9 cellular contexts compared by ENCODE assay signal in genomic region chr15:63436872-63437375, GRCh38. TPM values are rescaled to one million over a fixed set of nuclear protein-coding genes. Genes with fewer than 3 reads are reported as not detected.
A peak's percentile ranks its signal among the peaks of the same experiment; 100 is the strongest.
DNase-seq lines count a peak whose midpoint lies in the region; ATAC-seq and TF ChIP-seq lines count a peak whose summit lies in the region.
"Had no signal": no experiment of that assay in that cellular context is flagged by ENCODE, and none has a peak within 500 bp of the region (broad histone marks: within the 10 kb centered on the region; RNA-seq: fewer than 3 reads in every experiment).

No MANE protein-coding gene starts in this region.

- H3K9ac ChIP-seq in mesendoderm (ENCODE audit: low read length), result peak overlapping the region; percentile 6

- H2AK5ac ChIP-seq in mesendoderm (ENCODE audit: low read length), result peak overlapping the region; percentile 25

- peak overlapping the region; percentile 53 for H3K18ac ChIP-seq in mesendoderm (ENCODE audit: low read length)

- ATAC-seq in GM21390 (IDR thresholded peaks at IDR 0.05; ENCODE audit: unreplicated experiment) (no peak), HG03460 (IDR thresholded peaks at IDR 0.05; ENCODE audit: unreplicated experiment) (no peak)

- peak overlapping the region; percentile 88 for H3K4ac ChIP-seq in mesendoderm (ENCODE audit: low read depth, low read length)

- no peaks in the 10 kb centered on the region for H3K36me3 Mint-ChIP-seq in activated CD4-positive, alpha-beta memory T cell treated with anti-CD3 and anti-CD28 coated beads for 36 hours

- H3K4me3 Mint-ChIP-seq in activated CD4-positive, alpha-beta memory T cell treated with anti-CD3 and anti-CD28 coated beads for 36 hours, result no peak overlapping the region

- no peaks in the 10 kb centered on the region for H3K79me2 ChIP-seq in mesendoderm (ENCODE audit: control insufficient read depth, insufficient read depth, low read length)

- peak overlapping the region; percentile 79 for H3K56ac ChIP-seq in mesendoderm (ENCODE audit: low read length)

- H3K4me3 ChIP-seq in dorsolateral prefrontal cortex, result no peak overlapping the region
- no peak overlapping the region for H3K4me3 ChIP-seq in mesendoderm (ENCODE audit: low read length)
- H3K4me3 ChIP-seq: ascending aorta had no signal

- peak overlapping the region; percentile 49 for H3K27ac Mint-ChIP-seq in activated CD4-positive, alpha-beta memory T cell treated with anti-CD3 and anti-CD28 coated beads for 36 hours

- intact Hi-C loops in activated CD4-positive, alpha-beta memory T cell treated with anti-CD3 and anti-CD28 coated beads for 36 hours (cut with micrococcal nuclease), result no loop called here
- intact Hi-C loops in dorsolateral prefrontal cortex (cut with DNase I), result no loop called here

- H3K36me3 ChIP-seq in mesendoderm (ENCODE audit: control insufficient read depth, insufficient read depth, low read length), result no peaks in the 10 kb centered on the region
- H3K36me3 ChIP-seq: ascending aorta had no signal

- peak overlapping the region; percentile 38 for H3K23ac ChIP-seq in mesendoderm (ENCODE audit: low read length)

- POLR2A ChIA-PET in activated CD4-positive, alpha-beta memory T cell treated with anti-CD3 and anti-CD28 coated beads for 36 hours (lab: Charles Lee), result interaction anchor here (0.6 kb wide), 1 partner anchor 199 kb away, joined by 3 read pairs; no protein-coding TSS in a partner anchor

- no peaks in the 10 kb centered on the region for H3K9me3 Mint-ChIP-seq in activated CD4-positive, alpha-beta memory T cell treated with anti-CD3 and anti-CD28 coated beads for 36 hours

- no peaks in the 10 kb centered on the region for H3K79me1 ChIP-seq in mesendoderm (ENCODE audit: low read length)

- H3K27ac ChIP-seq in dorsolateral prefrontal cortex (peak overlapping the region in 37 of 59 donors; percentile 2 to 84 (median 57)), mesendoderm (ENCODE audit: low read depth, low read length) (no peak overlapping the region)
- H3K27ac ChIP-seq: ascending aorta had no signal

- H3K27me3 Mint-ChIP-seq in activated CD4-positive, alpha-beta memory T cell treated with anti-CD3 and anti-CD28 coated beads for 36 hours, result peaks cover 1% of the 10 kb centered on the region

- H2BK5ac ChIP-seq in mesendoderm (ENCODE audit: low read length), result peak overlapping the region; percentile 76

- DNase-seq in GOT3 (lab: John Stamatoyannopoulos, UW), result peak; percentile 38
- peak; percentile 90 for DNase-seq in NCI-H510A treated with DMSO at 0.1 percent for 48 hours (lab: John Stamatoyannopoulos, UW)
- DNase-seq in activated CD4-positive, alpha-beta memory T cell treated with anti-CD3 and anti-CD28 coated beads for 36 hours, result peak; percentile 84
- DNase-seq in dorsolateral prefrontal cortex, result peak; percentile 59 to 88 (median 74)
- peak; percentile 87 for DNase-seq in mesendoderm
- peak; percentile 21 to 68 (median 58) for DNase-seq in stimulated activated CD4-positive, alpha-beta T cell treated with anti-CD3 and anti-CD28 coated beads, TNF-alpha, amount 100 ng/mL, for 48 hours (ENCODE audit: low read depth in 3 of 3)

- peak in 3 of 56 donors; percentile 3 to 27 (median 15) for TF ChIP-seq CTCF in dorsolateral prefrontal cortex (IDR thresholded peaks at IDR 0.05 in 54 of 56, conservative IDR thresholded peaks at IDR 0.05 in 2 of 56; ENCODE audit: low read depth in 1 of 56, partially characterized antibody in 56 of 56)

- no peak overlapping the region for H3K4me2 ChIP-seq in mesendoderm (ENCODE audit: low read length)

- H4K8ac ChIP-seq in mesendoderm (ENCODE audit: low read depth, low read length), result no peak overlapping the region

- H4K5ac ChIP-seq in mesendoderm (ENCODE audit: low read length), result peak overlapping the region; percentile 84

- WGBS in mesendoderm (ENCODE audit: extremely low coverage, insufficient coverage, low lambda C conversion rate), result no CpG with 5 or more reads among the region's 3 CpGs

- H2BK120ac ChIP-seq in mesendoderm (ENCODE audit: low read depth, low read length), result peak overlapping the region; percentile 88

- H2BK15ac ChIP-seq in mesendoderm (replicated peaks; ENCODE audit: low read depth), result no peak overlapping the region

- H3K4me1 Mint-ChIP-seq in activated CD4-positive, alpha-beta memory T cell treated with anti-CD3 and anti-CD28 coated beads for 36 hours (ENCODE audit: low read depth), result peaks cover 32% of the 10 kb centered on the region

- H3K4me1 ChIP-seq in mesendoderm (ENCODE audit: control insufficient read depth, low read depth, low read length), result peaks cover 35% of the 10 kb centered on the region

- CTCF ChIA-PET in activated CD4-positive, alpha-beta memory T cell treated with anti-CD3 and anti-CD28 coated beads for 36 hours (lab: Charles Lee), result interaction anchor here (0.6 to 2.0 kb wide), 8 partner anchors 16 to 640 kb away, joined by 3 to 5 read pairs (median 3); no protein-coding TSS in a partner anchor

- H3K27me3 ChIP-seq in dorsolateral prefrontal cortex, result no peaks in the 10 kb centered on the region
- H3K27me3 ChIP-seq in mesendoderm (ENCODE audit: insufficient read depth, low read length, poor library complexity), result no peaks in the 10 kb centered on the region
- H3K27me3 ChIP-seq: ascending aorta had no signal

RNA-seq across cellular contexts. Expression of gene CA12, which starts 55.3 kb away (rescaled TPM):
- under 1 TPM; 0.07 to 0.10 TPM for total RNA-seq in activated CD4-positive, alpha-beta memory T cell treated with anti-CD3 and anti-CD28 coated beads for 36 hours
- 10 to 100 TPM in 4 of 120 experiments, 1 to 10 TPM in 106, under 1 TPM in 10; 0.37 to 18.4 (median 2.5) TPM for total RNA-seq in dorsolateral prefrontal cortex
- polyA plus RNA-seq in mesendoderm (2013, experiment 1 of 2), result 5.9 TPM
- 5.5 TPM for polyA plus RNA-seq in mesendoderm (2013, experiment 2 of 2)

Comparison
In these comparisons a context has a peak if more than half of its experiments do, and no peak if none do; other contexts are left out.
1. DNase-seq: peak in every context shown above with its lines; median percentile 90 in NCI-H510A treated with DMSO at 0.1 percent for 48 hours; 87 in mesendoderm; 84 in activated CD4-positive, alpha-beta memory T cell treated with anti-CD3 and anti-CD28 coated beads for 36 hours; 74 in dorsolateral prefrontal cortex; 58 in stimulated activated CD4-positive, alpha-beta T cell treated with anti-CD3 and anti-CD28 coated beads, TNF-alpha, amount 100 ng/mL, for 48 hours; 38 in GOT3.